ENCODE assay signal across 1 cellular context in genomic region chr2:64228126-64228678, GRCh38.
TF ChIP-seq lines count a peak whose summit lies in the region.

No MANE protein-coding gene starts in this region.

TF ChIP-seq in GM12878, 131 proteins besides CTCF, POLR2A, EP300 and RAD21 (continued from another document):
- TF ChIP-seq ZNF687 (IDR thresholded peaks at IDR 0.05) (peak; percentile 66), JUNB (IDR thresholded peaks at IDR 0.05) (no peak), HDAC2 (IDR thresholded peaks at IDR 0.05) (no peak), EED (IDR thresholded peaks at IDR 0.05; ENCODE audit: low read depth) (peak; percentile 54; the same call in 1 of the 2 replicates), ZNF217 (IDR thresholded peaks at IDR 0.05) (no peak), PBX3 (IDR thresholded peaks at IDR 0.05; ENCODE audit: insufficient replicate concordance, low read depth, low read length) (no peak), IKZF1 (conservative IDR thresholded peaks at IDR 0.05) (peak; percentile 75), TAF1 (IDR thresholded peaks at IDR 0.05; ENCODE audit: borderline replicate concordance, low read depth, low read length) (peak; percentile 74; the same call in 1 of the 2 replicates), NR2C2 (IDR thresholded peaks at IDR 0.05; ENCODE audit: borderline replicate concordance, control insufficient read depth, insufficient read length, low read depth) (no peak), PAX5 (IDR thresholded peaks at IDR 0.05; ENCODE audit: borderline replicate concordance, low read depth, low read length) (peak; percentile 67; the same call in 1 of the 2 replicates), NBN (IDR thresholded peaks at IDR 0.05) (peak; percentile 76; the same call in 1 of the 2 replicates), NR2F1 (conservative IDR thresholded peaks at IDR 0.05) (peak; percentile 12; the same call in 1 of the 2 replicates), HDAC6 (IDR thresholded peaks at IDR 0.05; ENCODE audit: unreplicated experiment) (peak; percentile 26), FOXK2 (IDR thresholded peaks at IDR 0.05) (no peak), SPI1 (IDR thresholded peaks at IDR 0.05; ENCODE audit: borderline replicate concordance, insufficient read depth, low read depth, low read length) (peak; percentile 30; the same call in 1 of the 2 replicates), CBX3 (IDR thresholded peaks at IDR 0.05; ENCODE audit: borderline replicate concordance, low read depth) (no peak), ASH2L (IDR thresholded peaks at IDR 0.05; ENCODE audit: borderline replicate concordance, low read depth) (peak; percentile 93; the same call in 1 of the 2 replicates), ESRRA (IDR thresholded peaks at IDR 0.05; ENCODE audit: low read length) (no peak), MXI1 (IDR thresholded peaks at IDR 0.05; ENCODE audit: low read depth, low read length) (peak; percentile 66; the same call in 1 of the 2 replicates), ATF2 (IDR thresholded peaks at IDR 0.05; ENCODE audit: low read length) (no peak), SIN3A (IDR thresholded peaks at IDR 0.05; ENCODE audit: low read depth, low read length) (0 out of 2 replicates have a peak, but pooled peaks have one; percentile 49), CREB1 (IDR thresholded peaks at IDR 0.05; ENCODE audit: low read depth) (no peak), NRF1 (conservative IDR thresholded peaks at IDR 0.05; ENCODE audit: low read depth, low read length) (0 out of 2 replicates have a peak, but pooled peaks have one; percentile 26), TCF3 (IDR thresholded peaks at IDR 0.05; ENCODE audit: borderline replicate concordance, insufficient read depth, low read depth, low read length) (peak; percentile 88; the same call in 1 of the 2 replicates), BRCA1 (IDR thresholded peaks at IDR 0.05; ENCODE audit: low read depth, low read length) (no peak), BHLHE40 (IDR thresholded peaks at IDR 0.05; ENCODE audit: borderline replicate concordance in 1 of 2, low read depth in 2 of 2, low read length in 1 of 2) (peak; percentile 57 to 80; a peak in 3 of 4 replicates), MYC (IDR thresholded peaks at IDR 0.05; ENCODE audit: insufficient read depth, insufficient read length, insufficient replicate concordance, low read length, severe bottlenecking) (no peak), SRF (IDR thresholded peaks at IDR 0.05; ENCODE audit: low read depth in 2 of 2, low read length in 2 of 2) (no peak), CHD2 (IDR thresholded peaks at IDR 0.05; ENCODE audit: borderline replicate concordance, low read depth, low read length) (0 out of 2 replicates have a peak, but pooled peaks have one; percentile 39), POLR2AphosphoS5 (IDR thresholded peaks at IDR 0.05; ENCODE audit: low read length) (peak; percentile 78), SMC3 (IDR thresholded peaks at IDR 0.05; ENCODE audit: borderline replicate concordance, low read length) (peak; percentile 37), POLR2AphosphoS2 (IDR thresholded peaks at IDR 0.05; ENCODE audit: low read depth, low read length) (no peak; the same call in 1 of the 2 replicates)
- TF ChIP-seq, protein P1, sequence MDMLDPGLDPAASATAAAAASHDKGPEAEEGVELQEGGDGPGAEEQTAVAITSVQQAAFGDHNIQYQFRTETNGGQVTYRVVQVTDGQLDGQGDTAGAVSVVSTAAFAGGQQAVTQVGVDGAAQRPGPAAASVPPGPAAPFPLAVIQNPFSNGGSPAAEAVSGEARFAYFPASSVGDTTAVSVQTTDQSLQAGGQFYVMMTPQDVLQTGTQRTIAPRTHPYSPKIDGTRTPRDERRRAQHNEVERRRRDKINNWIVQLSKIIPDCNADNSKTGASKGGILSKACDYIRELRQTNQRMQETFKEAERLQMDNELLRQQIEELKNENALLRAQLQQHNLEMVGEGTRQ (IDR thresholded peaks at IDR 0.05; ENCODE audit: borderline replicate concordance, low read depth, low read length), result no peak
- TF ChIP-seq, protein P2, sequence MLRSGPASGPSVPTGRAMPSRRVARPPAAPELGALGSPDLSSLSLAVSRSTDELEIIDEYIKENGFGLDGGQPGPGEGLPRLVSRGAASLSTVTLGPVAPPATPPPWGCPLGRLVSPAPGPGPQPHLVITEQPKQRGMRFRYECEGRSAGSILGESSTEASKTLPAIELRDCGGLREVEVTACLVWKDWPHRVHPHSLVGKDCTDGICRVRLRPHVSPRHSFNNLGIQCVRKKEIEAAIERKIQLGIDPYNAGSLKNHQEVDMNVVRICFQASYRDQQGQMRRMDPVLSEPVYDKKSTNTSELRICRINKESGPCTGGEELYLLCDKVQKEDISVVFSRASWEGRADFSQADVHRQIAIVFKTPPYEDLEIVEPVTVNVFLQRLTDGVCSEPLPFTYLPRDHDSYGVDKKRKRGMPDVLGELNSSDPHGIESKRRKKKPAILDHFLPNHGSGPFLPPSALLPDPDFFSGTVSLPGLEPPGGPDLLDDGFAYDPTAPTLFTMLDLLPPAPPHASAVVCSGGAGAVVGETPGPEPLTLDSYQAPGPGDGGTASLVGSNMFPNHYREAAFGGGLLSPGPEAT (IDR thresholded peaks at IDR 0.05; ENCODE audit: low read depth), result no peak
- TF ChIP-seq, protein P3, sequence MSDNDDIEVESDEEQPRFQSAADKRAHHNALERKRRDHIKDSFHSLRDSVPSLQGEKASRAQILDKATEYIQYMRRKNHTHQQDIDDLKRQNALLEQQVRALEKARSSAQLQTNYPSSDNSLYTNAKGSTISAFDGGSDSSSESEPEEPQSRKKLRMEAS (IDR thresholded peaks at IDR 0.05; ENCODE audit: low read depth, low read length), result peak; percentile 55; the same call in 1 of the 2 replicates
